ENCODE assay signal across 17 cellular contexts in the genomic region with DNA sequence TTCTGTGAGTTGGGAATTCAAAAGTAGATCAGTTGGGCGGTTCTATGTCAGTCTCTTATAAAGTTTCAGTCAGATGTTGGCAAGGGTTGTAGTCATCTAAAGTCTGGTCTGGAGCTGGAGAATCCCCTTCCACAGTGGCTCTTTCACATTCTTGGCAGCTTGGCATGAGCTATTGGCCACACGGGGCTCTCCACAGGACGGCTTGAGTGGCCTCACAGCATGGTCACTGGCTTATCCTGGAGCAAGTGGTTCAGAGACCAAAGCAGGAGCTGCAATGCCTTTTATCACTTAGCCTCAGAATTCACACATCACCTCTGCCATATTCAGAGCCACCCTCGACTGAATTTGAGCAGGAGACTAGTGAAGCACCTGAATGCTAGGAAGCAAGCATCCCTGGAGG. TPM values are rescaled to one million over a fixed set of nuclear protein-coding genes. Genes with fewer than 3 reads are reported as not detected.
DNase-seq lines count a peak whose midpoint lies in the region; ATAC-seq and TF ChIP-seq lines count a peak whose summit lies in the region.
"Had no signal": no experiment of that assay in that cellular context is flagged by ENCODE, and none has a peak within 500 bp of the region (broad histone marks: within the 10 kb centered on the region; RNA-seq: fewer than 3 reads in every experiment).

No MANE protein-coding gene starts in this region.

- H3K4me3 ChIP-seq in HEK293 (ENCODE audit: low read depth, low read length) (no peak overlapping the region), gastroesophageal sphincter (no peak overlapping the region)
- H3K4me3 ChIP-seq: A549, HAP-1 had no signal

- H3K27ac ChIP-seq in HEK293 (ENCODE audit: extremely low read depth, low read depth, low read length), result no peak overlapping the region
- H3K27ac ChIP-seq in cingulate gyrus (ENCODE audit: low read depth, low read length), result peak overlapping the region; percentile 99
- H3K27ac ChIP-seq in layer of hippocampus (ENCODE audit: low read depth, low read length), result peak overlapping the region; percentile 95
- peak overlapping the region; percentile 100 for H3K27ac ChIP-seq in temporal lobe (ENCODE audit: low read depth, low read length)
- H3K27ac ChIP-seq in gastroesophageal sphincter, result no peak overlapping the region
- H3K27ac ChIP-seq: A549, C4-2B had no signal

- TF ChIP-seq CTCF in HEK293 (tag by site-specific recombination; IDR thresholded peaks at IDR 0.05), result no peak
- TF ChIP-seq CTCF in osteocyte (IDR thresholded peaks at IDR 0.05), result no peak
- TF ChIP-seq CTCF in gastroesophageal sphincter (IDR thresholded peaks at IDR 0.05), result no peak

- H3K9me3 ChIP-seq in HEK293 (ENCODE audit: control insufficient read depth, insufficient read depth, low read depth, low read length), result no peaks in the 10 kb centered on the region
- H3K9me3 ChIP-seq in gastroesophageal sphincter, result no peaks in the 10 kb centered on the region
- H3K9me3 ChIP-seq: A549, BE2C, HAP-1 had no signal

- no peak for TF ChIP-seq EP300 in gastroesophageal sphincter (IDR thresholded peaks at IDR 0.05)

- WGBS in gastroesophageal sphincter (ENCODE audit: low coverage in 1 of 2), 2 donors, result 39 to 51% methylated on average over 2 to 3 of the region's 4 CpGs

- no peak for ATAC-seq in gastroesophageal sphincter
- ATAC-seq in GM18519 (IDR thresholded peaks at IDR 0.05; ENCODE audit: low FRiP score, unreplicated experiment), result no peak
- ATAC-seq: A549 had no signal

- H3K27ac Mint-ChIP-seq in osteocyte (ENCODE audit: unreplicated experiment), result no peak overlapping the region
- H3K27ac Mint-ChIP-seq: CD4-positive, alpha-beta memory T cell; HFFc6 had no signal

- H3K4me1 Mint-ChIP-seq in osteocyte (ENCODE audit: unreplicated experiment), result peaks cover 3% of the 10 kb centered on the region
- H3K4me1 Mint-ChIP-seq: CD4-positive, alpha-beta memory T cell had no signal

- H3K27me3 ChIP-seq in layer of hippocampus (ENCODE audit: control insufficient read depth, insufficient read depth, low read length) (no peaks in the 10 kb centered on the region), gastroesophageal sphincter (no peaks in the 10 kb centered on the region)
- H3K27me3 ChIP-seq: BE2C had no signal

- POLR2A ChIA-PET in HEK293 (lab: Yijun Ruan, JAX), result no interaction called here

- H3K36me3 ChIP-seq in HEK293 (ENCODE audit: control insufficient read depth in 2 of 2, insufficient read depth in 1 of 2, low read length in 2 of 2) (no peaks in the 10 kb centered on the region), gastroesophageal sphincter (no peaks in the 10 kb centered on the region)
- H3K36me3 ChIP-seq: BE2C, HAP-1 had no signal

- CTCF ChIA-PET in HEK293 (lab: Yijun Ruan, JAX), result no interaction called here

- TF ChIP-seq POLR2A in gastroesophageal sphincter (IDR thresholded peaks at IDR 0.05), result no peak

- H3K4me3 Mint-ChIP-seq in osteocyte (ENCODE audit: unreplicated experiment), result no peak overlapping the region
- H3K4me3 Mint-ChIP-seq: CD4-positive, alpha-beta memory T cell; HFFc6 had no signal

- no peaks in the 10 kb centered on the region for H3K4me1 ChIP-seq in HEK293 (ENCODE audit: control insufficient read depth, insufficient read depth, low read length)
- no peaks in the 10 kb centered on the region for H3K4me1 ChIP-seq in gastroesophageal sphincter
- H3K4me1 ChIP-seq: A549, BE2C, HAP-1 had no signal

- DNase-seq in osteocyte (ENCODE audit: extremely low spot score, unreplicated experiment), result no peak
- no peak for DNase-seq in activated CD4-positive, alpha-beta T cell treated with anti-CD3 and anti-CD28 coated beads, Interleukin-2, amount 50 U/mL, for 4 hours
- DNase-seq: BE2C; CD4-positive, alpha-beta memory T cell; DMS79; HFFc6; IMR-90; KBM-7 had no signal

- peaks cover 4% of the 10 kb centered on the region for H3K27me3 Mint-ChIP-seq in osteocyte (ENCODE audit: unreplicated experiment)

- H3K36me3 Mint-ChIP-seq in osteocyte (ENCODE audit: unreplicated experiment), result no peaks in the 10 kb centered on the region
- H3K36me3 Mint-ChIP-seq: CD4-positive, alpha-beta memory T cell had no signal

- peaks cover 4% of the 10 kb centered on the region for H3K9me3 Mint-ChIP-seq in osteocyte (ENCODE audit: unreplicated experiment)
- H3K9me3 Mint-ChIP-seq: HFFc6 had no signal

TF ChIP-seq in HEK293, 187 proteins besides CTCF, POLR2A, EP300 and RAD21:
- TF ChIP-seq ZIC2 (tag by site-specific recombination; IDR thresholded peaks at IDR 0.05) (peak; percentile 90), ZNF544 (tag by site-specific recombination; IDR thresholded peaks at IDR 0.05) (no peak)

RNA-seq across cellular contexts. Expression of a gene that starts 7.1 kb away (rescaled TPM):
- total RNA-seq in temporal lobe (4.4 TPM), osteocyte (3.6 and 4.0 TPM in 2 replicates), gastroesophageal sphincter (1 to 10 TPM; 2.4 to 6.7 (median 5.9) TPM)

Comparison
In these comparisons a context has a peak if more than half of its experiments do, and no peak if none do; other contexts are left out.
1. H3K27ac ChIP-seq: peak in cingulate gyrus (single experiment), layer of hippocampus (single experiment) and temporal lobe (single experiment); none in HEK293 (single experiment) and gastroesophageal sphincter (0 of 4).